In the genomic region with DNA sequence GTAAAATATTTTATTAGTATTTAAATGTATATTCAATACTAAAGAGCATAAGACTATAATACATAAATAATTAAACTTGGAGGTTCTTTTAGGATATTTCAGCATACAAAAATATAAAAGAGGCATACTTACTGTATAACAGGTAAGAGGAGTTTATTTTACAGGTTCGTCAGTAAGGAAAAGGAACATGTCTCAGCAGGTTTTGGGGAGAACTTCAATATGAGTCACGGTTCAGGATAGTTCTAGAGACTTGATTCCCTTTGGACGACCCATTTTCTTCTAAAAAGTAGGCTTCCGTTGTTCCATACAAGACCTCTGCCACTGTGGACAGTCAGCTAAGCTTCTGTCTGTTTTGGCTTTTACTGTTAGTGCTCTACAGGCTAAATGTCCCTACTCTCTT, we compare ENCODE assay signal across 21 cellular contexts.
DNase-seq lines count a peak whose midpoint lies in the region; ATAC-seq, FAIRE-seq and TF ChIP-seq lines count a peak whose summit lies in the region.
"Had no signal": no experiment of that assay in that cellular context is flagged by ENCODE, and none has a peak within 500 bp of the region (broad histone marks: within the 10 kb centered on the region; RNA-seq: fewer than 3 reads in every experiment).

No MANE protein-coding gene starts in this region.

- DNase-seq in MCF 10A (ENCODE audit: unreplicated experiment) (peak; percentile 51), breast epithelium (ENCODE audit: low spot score in 2 of 2) (no peak), bronchial epithelial cell (ENCODE audit: low read depth) (peak; percentile 83), foreskin keratinocyte (peak; percentile 42 to 73), T-cell (no peak), heart left ventricle (no peak)
- DNase-seq: CD8-positive, alpha-beta T cell; COR-L47; DMS153; DMS79 treated with DMSO at 0.1 percent for 48 hours; EL; HFFc6; IMR-90 had no signal

- WGBS in heart left ventricle, 4 donors, result 85 to 90% (median 87%) methylated on average over 4 of the region's 4 CpGs

- H3K9me3 ChIP-seq in breast epithelium (no peaks in the 10 kb centered on the region), heart left ventricle (no peaks in the 10 kb centered on the region)
- H3K9me3 ChIP-seq: HAP-1 had no signal

- BruUV-seq in MCF 10A (replicated peaks; lab: Mats Ljungman, UMichigan), result no TSS peak

- H3K27ac Mint-ChIP-seq in MCF 10A (ENCODE audit: low read depth, unreplicated experiment), result peak overlapping the region; percentile 35
- H3K27ac Mint-ChIP-seq in T-cell, result no peak overlapping the region
- H3K27ac Mint-ChIP-seq: CD14-positive monocyte; CD8-positive, alpha-beta T cell; GM23338; HFFc6 had no signal

- H3K36me3 Mint-ChIP-seq in MCF 10A (ENCODE audit: insufficient read depth, unreplicated experiment), result no peaks in the 10 kb centered on the region
- no peaks in the 10 kb centered on the region for H3K36me3 Mint-ChIP-seq in T-cell
- H3K36me3 Mint-ChIP-seq: CD14-positive monocyte; CD8-positive, alpha-beta T cell had no signal

- H3K9me3 Mint-ChIP-seq in MCF 10A (ENCODE audit: unreplicated experiment) (no peaks in the 10 kb centered on the region), T-cell (no peaks in the 10 kb centered on the region)
- H3K9me3 Mint-ChIP-seq: CD14-positive monocyte; CD8-positive, alpha-beta T cell; HFFc6 had no signal

- H3K4me3 Mint-ChIP-seq in MCF 10A (ENCODE audit: unreplicated experiment), result no peak overlapping the region
- no peak overlapping the region for H3K4me3 Mint-ChIP-seq in T-cell
- H3K4me3 Mint-ChIP-seq: CD14-positive monocyte; CD8-positive, alpha-beta T cell; GM23338; HFFc6 had no signal

- FAIRE-seq in bronchial epithelial cell (lab: Jason Lieb, UNC), result no peak
- FAIRE-seq: D721Med, GM12891 had no signal

- peak; percentile 83 for ATAC-seq in foreskin keratinocyte
- ATAC-seq in T-cell (replicated peaks in 1 of 4), result no peak
- ATAC-seq in heart left ventricle, result no peak
- ATAC-seq in HG02885 (IDR thresholded peaks at IDR 0.05; ENCODE audit: poor library complexity, unreplicated experiment), result no peak
- no peak for ATAC-seq in GM21528 (IDR thresholded peaks at IDR 0.05; ENCODE audit: low FRiP score, unreplicated experiment)
- ATAC-seq: CD8-positive, alpha-beta T cell; GM23338 had no signal

- no peak overlapping the region for H3K4me3 ChIP-seq in breast epithelium
- H3K4me3 ChIP-seq in bronchial epithelial cell (ENCODE audit: low read depth, low read length), result no peak overlapping the region
- H3K4me3 ChIP-seq in heart left ventricle, result no peak overlapping the region
- H3K4me3 ChIP-seq: GM23338, HAP-1 had no signal

- POLR2A ChIA-PET in MCF 10A (lab: Yijun Ruan, JAX), result no interaction called here
- POLR2A ChIA-PET in T-cell (lab: Charles Lee), result no interaction called here

- H3K27ac ChIP-seq in breast epithelium, result no peak overlapping the region
- no peak overlapping the region for H3K27ac ChIP-seq in foreskin keratinocyte
- no peak overlapping the region for H3K27ac ChIP-seq in heart left ventricle
- H3K27ac ChIP-seq: 22Rv1 had no signal

- H3K36me3 ChIP-seq in breast epithelium, result no peaks in the 10 kb centered on the region
- no peaks in the 10 kb centered on the region for H3K36me3 ChIP-seq in bronchial epithelial cell (ENCODE audit: control insufficient read depth, insufficient read depth, low read length)
- no peaks in the 10 kb centered on the region for H3K36me3 ChIP-seq in heart left ventricle
- H3K36me3 ChIP-seq: HAP-1 had no signal

- peaks cover 12% of the 10 kb centered on the region for H3K4me1 Mint-ChIP-seq in MCF 10A (ENCODE audit: insufficient read depth, unreplicated experiment)
- H3K4me1 Mint-ChIP-seq in T-cell, result no peaks in the 10 kb centered on the region
- H3K4me1 Mint-ChIP-seq: CD14-positive monocyte had no signal

- CTCF ChIA-PET in MCF 10A (lab: Yijun Ruan, JAX), result no interaction called here
- CTCF ChIA-PET in T-cell (lab: Charles Lee), result no interaction called here

- H3K27me3 Mint-ChIP-seq in MCF 10A (ENCODE audit: insufficient read depth, unreplicated experiment) (no peaks in the 10 kb centered on the region), T-cell (no peaks in the 10 kb centered on the region)

- intact Hi-C loops in MCF 10A (cut with micrococcal nuclease) (no loop called here), breast epithelium (cut with DNase I; ENCODE audit: low total_unique reads) (no loop called here), heart left ventricle (cut with DNase I) (no loop called here)

- TF ChIP-seq CTCF in MCF 10A (IDR thresholded peaks at IDR 0.05; ENCODE audit: unreplicated experiment) (no peak), breast epithelium (IDR thresholded peaks at IDR 0.05) (no peak), bronchial epithelial cell (IDR thresholded peaks at IDR 0.05; ENCODE audit: insufficient read depth, low read length, severe bottlenecking) (no peak), foreskin keratinocyte (conservative IDR thresholded peaks at IDR 0.05) (no peak), heart left ventricle (IDR thresholded peaks at IDR 0.05) (no peak)

- no peaks in the 10 kb centered on the region for H3K4me1 ChIP-seq in breast epithelium
- H3K4me1 ChIP-seq in foreskin keratinocyte, result peaks cover 19% of the 10 kb centered on the region
- H3K4me1 ChIP-seq in heart left ventricle, result no peaks in the 10 kb centered on the region
- H3K4me1 ChIP-seq: HAP-1 had no signal

- TF ChIP-seq POLR2A in breast epithelium (IDR thresholded peaks at IDR 0.05) (no peak), heart left ventricle (IDR thresholded peaks at IDR 0.05) (no peak)

- H3K27me3 ChIP-seq in breast epithelium (no peaks in the 10 kb centered on the region), bronchial epithelial cell (ENCODE audit: control insufficient read depth, insufficient read depth, low read length) (no peaks in the 10 kb centered on the region), foreskin keratinocyte (no peaks in the 10 kb centered on the region), heart left ventricle (peaks cover 0 to 22% (median 0%) of the 10 kb centered on the region in 9 donors)

Comparison
In these comparisons a context has a peak if more than half of its experiments do, and no peak if none do; other contexts are left out.
1. DNase-seq: peak in MCF 10A (single experiment), bronchial epithelial cell (single experiment) and foreskin keratinocyte (2 of 2); none in breast epithelium (0 of 2), T-cell (0 of 34) and heart left ventricle (0 of 5).